Comparison of ENCODE assay signal across 30 cellular contexts in genomic region chr2:230706053-230706498, GRCh38. TPM values are rescaled to one million over a fixed set of nuclear protein-coding genes. Genes with fewer than 3 reads are reported as not detected.
DNase-seq lines count a peak whose midpoint lies in the region; ATAC-seq and TF ChIP-seq lines count a peak whose summit lies in the region.
"Had no signal": no experiment of that assay in that cellular context is flagged by ENCODE, and none has a peak within 500 bp of the region (broad histone marks: within the 10 kb centered on the region; RNA-seq: fewer than 3 reads in every experiment).

No MANE protein-coding gene starts in this region.

- peak; percentile 22 for DNase-seq in ELR (ENCODE audit: low read depth)
- peak; percentile 26 for DNase-seq in MV-4-11 (lab: John Stamatoyannopoulos, UW)
- no peak for DNase-seq in glutamatergic neuron
- DNase-seq in NCI-H82 treated with DMSO at 0.1 percent for 48 hours (lab: John Stamatoyannopoulos, UW; ENCODE audit: unreplicated experiment) = no peak
- DNase-seq in ecto neural progenitor cell (ENCODE audit: low spot score) = no peak
- DNase-seq: activated CD4-positive, alpha-beta T cell treated with anti-CD3 and anti-CD28 coated beads, Interleukin-2, amount 50 U/mL, for 4 hours; activated gamma-delta T cell treated with Interleukin-2 at 50 U/mL for 16 hours; amygdala; caudate nucleus; COR-L47; effector CD8-positive, alpha-beta T cell; GDM1; hypothalamus; islet precursor cell; naive thymus-derived CD8-positive, alpha-beta T cell; NCI-H1048; NCI-H2029; NCI-H524; SIG-M5; stimulated activated CD4-positive, alpha-beta T cell treated with anti-CD3 and anti-CD28 coated beads, Interleukin-4, amount 100 ng/mL, for 24 hours; upper lobe of right lung; WERI-Rb-1 had no signal

- peak overlapping the region; percentile 72 for H3K27ac ChIP-seq in neutrophil
- H3K27ac ChIP-seq: upper lobe of right lung, WERI-Rb-1 had no signal

- H3K4me3 ChIP-seq in neutrophil (ENCODE audit: low read depth in 1 of 2, low read length in 1 of 2) = no peak overlapping the region
- H3K4me3 ChIP-seq: upper lobe of right lung had no signal

- no peak overlapping the region for H3K4me3 Mint-ChIP-seq in dendritic cell treated with granulocyte-macrophage colony-stimulating factor and Interleukin-4, amounts not matched to agents 40 ng/mL and 50 ng/mL, for 4 days
- H3K4me3 Mint-ChIP-seq in glutamatergic neuron (ENCODE audit: unreplicated experiment) = no peak overlapping the region
- H3K4me3 Mint-ChIP-seq: B cell; IgD-negative memory B cell; memory B cell; naive thymus-derived CD8-positive, alpha-beta T cell; T-helper 1 cell treated with Interleukin-12 subunit alpha and Interleukin-12 subunit beta and Interleukin-4 antibody, amounts not matched to agents 30 μg/mL and 1 μg/mL, for 36 hours had no signal

- TF ChIP-seq CTCF in neutrophil (IDR thresholded peaks at IDR 0.05) (no peak), glutamatergic neuron (IDR thresholded peaks at IDR 0.05; ENCODE audit: partially characterized antibody, unreplicated experiment) (no peak)

- no peak for ATAC-seq in GM18502 (IDR thresholded peaks at IDR 0.05; ENCODE audit: poor library complexity, unreplicated experiment)
- ATAC-seq: naive thymus-derived CD8-positive, alpha-beta T cell; upper lobe of right lung had no signal

- H3K9me3 ChIP-seq in neutrophil = no peaks in the 10 kb centered on the region
- H3K9me3 ChIP-seq: upper lobe of right lung had no signal

- peaks cover 51% of the 10 kb centered on the region for H3K4me1 Mint-ChIP-seq in dendritic cell treated with granulocyte-macrophage colony-stimulating factor and Interleukin-4, amounts not matched to agents 40 ng/mL and 50 ng/mL, for 4 days (ENCODE audit: low read depth)
- no peaks in the 10 kb centered on the region for H3K4me1 Mint-ChIP-seq in glutamatergic neuron (ENCODE audit: low read depth, unreplicated experiment)
- H3K4me1 Mint-ChIP-seq: memory B cell had no signal

- no peaks in the 10 kb centered on the region for H3K27me3 Mint-ChIP-seq in dendritic cell treated with granulocyte-macrophage colony-stimulating factor and Interleukin-4, amounts not matched to agents 40 ng/mL and 50 ng/mL, for 4 days
- H3K27me3 Mint-ChIP-seq in glutamatergic neuron (ENCODE audit: unreplicated experiment) = peaks cover 6% of the 10 kb centered on the region
- H3K27me3 Mint-ChIP-seq: B cell; IgD-negative memory B cell; memory B cell; naive thymus-derived CD8-positive, alpha-beta T cell had no signal

- intact Hi-C loops in dendritic cell treated with granulocyte-macrophage colony-stimulating factor and Interleukin-4, amounts not matched to agents 40 ng/mL and 50 ng/mL, for 4 days (cut with micrococcal nuclease) = no loop called here

- H3K27me3 ChIP-seq in neutrophil = no peaks in the 10 kb centered on the region
- H3K27me3 ChIP-seq: upper lobe of right lung had no signal

- H3K4me1 ChIP-seq in neutrophil (ENCODE audit: control insufficient read depth in 1 of 2, insufficient read depth in 1 of 2, low read depth in 1 of 2, low read length in 1 of 2) = peaks cover 49 to 56% of the 10 kb centered on the region in 2 experiments
- H3K4me1 ChIP-seq: upper lobe of right lung had no signal

- peaks cover 7% of the 10 kb centered on the region for H3K36me3 Mint-ChIP-seq in dendritic cell treated with granulocyte-macrophage colony-stimulating factor and Interleukin-4, amounts not matched to agents 40 ng/mL and 50 ng/mL, for 4 days (ENCODE audit: low read depth)
- H3K36me3 Mint-ChIP-seq in glutamatergic neuron (ENCODE audit: unreplicated experiment) = peaks cover 8% of the 10 kb centered on the region

- H3K27ac Mint-ChIP-seq in dendritic cell treated with granulocyte-macrophage colony-stimulating factor and Interleukin-4, amounts not matched to agents 40 ng/mL and 50 ng/mL, for 4 days = peak overlapping the region; percentile 23
- H3K27ac Mint-ChIP-seq in glutamatergic neuron (ENCODE audit: unreplicated experiment) = no peak overlapping the region
- H3K27ac Mint-ChIP-seq: B cell; memory B cell; progenitor cell of endocrine pancreas; T-helper 1 cell treated with Interleukin-12 subunit alpha and Interleukin-12 subunit beta and Interleukin-4 antibody, amounts not matched to agents 30 μg/mL and 1 μg/mL, for 36 hours had no signal

- peaks cover 11% of the 10 kb centered on the region for H3K9me3 Mint-ChIP-seq in dendritic cell treated with granulocyte-macrophage colony-stimulating factor and Interleukin-4, amounts not matched to agents 40 ng/mL and 50 ng/mL, for 4 days
- H3K9me3 Mint-ChIP-seq in glutamatergic neuron (ENCODE audit: unreplicated experiment) = peaks cover 7% of the 10 kb centered on the region

- no peaks in the 10 kb centered on the region for H3K36me3 ChIP-seq in neutrophil
- H3K36me3 ChIP-seq: upper lobe of right lung, WERI-Rb-1 had no signal

RNA-seq across cellular contexts. Expression of gene CAB39, which starts 6.6 kb away (rescaled TPM):
- total RNA-seq in glutamatergic neuron (ENCODE audit: unreplicated experiment) = 60.3 TPM

Comparison
In these comparisons a context has a peak if more than half of its experiments do, and no peak if none do; other contexts are left out.
1. DNase-seq: peak in ELR (single experiment) and MV-4-11 (single experiment); none in glutamatergic neuron (single experiment), NCI-H82 treated with DMSO at 0.1 percent for 48 hours (single experiment) and ecto neural progenitor cell (single experiment).